Comparison of ENCODE assay signal across 16 cellular contexts in the genomic region with DNA sequence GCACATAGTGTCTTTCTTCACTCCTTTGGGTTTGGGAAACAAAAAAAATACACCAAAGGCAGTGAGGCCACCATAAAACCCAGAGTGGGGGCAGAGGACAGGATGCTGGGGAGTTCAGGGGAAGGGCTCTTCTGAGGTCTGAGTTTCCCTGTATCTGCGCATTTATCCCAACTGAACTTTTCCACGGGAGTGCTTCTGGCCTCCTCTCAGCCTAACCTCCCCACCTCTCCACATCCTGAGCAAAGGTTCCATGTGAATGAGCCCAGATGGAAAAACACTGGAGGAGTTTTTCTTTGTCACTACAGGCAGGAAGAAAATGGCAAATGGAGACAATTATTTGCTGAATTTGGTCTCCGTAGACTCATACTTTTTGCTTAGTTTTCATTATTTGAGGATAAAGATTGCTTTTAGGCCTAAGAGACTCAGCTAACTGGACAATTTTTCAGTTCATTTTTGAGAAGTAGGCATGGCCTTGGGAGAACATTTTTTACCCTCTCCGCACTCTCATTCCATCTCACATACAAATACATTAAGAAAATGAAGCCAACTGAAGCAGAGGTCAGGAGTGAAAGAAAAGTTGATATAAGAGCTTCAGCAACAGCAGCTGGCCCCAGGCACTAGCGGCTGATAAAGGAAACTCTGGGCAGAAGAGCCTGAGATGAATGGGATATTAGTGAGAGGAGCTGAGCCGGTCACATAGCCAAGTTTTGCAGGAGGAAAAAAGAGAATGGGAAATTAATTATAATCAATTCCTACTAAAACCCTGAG.
DNase-seq lines count a peak whose midpoint lies in the region; ATAC-seq and TF ChIP-seq lines count a peak whose summit lies in the region.
"Had no signal": no experiment of that assay in that cellular context is flagged by ENCODE, and none has a peak within 500 bp of the region (broad histone marks: within the 10 kb centered on the region; RNA-seq: fewer than 3 reads in every experiment).

No MANE protein-coding gene starts in this region.

- H3K27me3 ChIP-seq in aorta (ENCODE audit: control insufficient read depth in 1 of 2, insufficient read depth in 2 of 2, low read length in 1 of 2) (no peaks in the 10 kb centered on the region), brain microvascular endothelial cell (replicated peaks) (no peaks in the 10 kb centered on the region)
- H3K27me3 ChIP-seq: sigmoid colon had no signal

- peak overlapping the region; percentile 52 for H3K27ac Mint-ChIP-seq in osteocyte (ENCODE audit: unreplicated experiment)
- H3K27ac Mint-ChIP-seq in activated CD8-positive, alpha-beta T cell treated with anti-CD3 and anti-CD28 coated beads, Interleukin-2, amount 10 ng/mL, durations not matched to agents 7 days and 5 days, result no peak overlapping the region
- H3K27ac Mint-ChIP-seq: immature natural killer cell, WTC11 had no signal

- POLR2A ChIA-PET in activated CD8-positive, alpha-beta T cell treated with anti-CD3 and anti-CD28 coated beads, Interleukin-2, amount 10 ng/mL, durations not matched to agents 7 days and 5 days (lab: Charles Lee), result no interaction called here

- H3K36me3 ChIP-seq in aorta (ENCODE audit: control insufficient read depth in 1 of 2, insufficient read depth in 2 of 2, low read length in 1 of 2) (no peaks in the 10 kb centered on the region), brain microvascular endothelial cell (replicated peaks) (no peaks in the 10 kb centered on the region)
- H3K36me3 ChIP-seq: sigmoid colon, SJCRH30 had no signal

- no peak for TF ChIP-seq CTCF in osteocyte (IDR thresholded peaks at IDR 0.05)
- no peak for TF ChIP-seq CTCF in brain microvascular endothelial cell (IDR thresholded peaks at IDR 0.05; ENCODE audit: low read depth, low read length, missing control alignments)

- H3K4me1 ChIP-seq in aorta (ENCODE audit: control insufficient read depth in 1 of 2, insufficient read depth in 2 of 2, low read length in 2 of 2), result peaks cover 0 to 10% of the 10 kb centered on the region in 2 donors
- H3K4me1 ChIP-seq: SJCRH30 had no signal

- H3K4me3 ChIP-seq in aorta (ENCODE audit: low read length in 2 of 2) (no peak overlapping the region), brain microvascular endothelial cell (ENCODE audit: low read depth, low read length) (no peak overlapping the region)
- H3K4me3 ChIP-seq: sigmoid colon, SJCRH30 had no signal

- ATAC-seq in left ventricle myocardium superior (peak; percentile 57), aorta (ENCODE audit: low FRiP score) (peak; percentile 48)
- ATAC-seq in activated CD8-positive, alpha-beta T cell treated with anti-CD3 and anti-CD28 coated beads, Interleukin-2, amount 10 ng/mL, durations not matched to agents 7 days and 5 days, result no peak
- ATAC-seq: WTC11 had no signal

- H3K36me3 Mint-ChIP-seq in osteocyte (ENCODE audit: unreplicated experiment), result no peaks in the 10 kb centered on the region
- no peaks in the 10 kb centered on the region for H3K36me3 Mint-ChIP-seq in activated CD8-positive, alpha-beta T cell treated with anti-CD3 and anti-CD28 coated beads, Interleukin-2, amount 10 ng/mL, durations not matched to agents 7 days and 5 days (ENCODE audit: low read depth)
- H3K36me3 Mint-ChIP-seq: immature natural killer cell, WTC11 had no signal

- WGBS in aorta, 2 donors, result 72 to 83% methylated on average over 6 of the region's 6 CpGs

- H3K27ac ChIP-seq in aorta (ENCODE audit: low read depth in 1 of 2, low read length in 2 of 2) (no peak overlapping the region), brain microvascular endothelial cell (no peak overlapping the region)
- H3K27ac ChIP-seq: SJCRH30 had no signal

- in situ Hi-C loops in brain microvascular endothelial cell (cut with HindIII; ENCODE audit: low pct_ligation_motif_present, low sequenced_read_pairs), result no loop called here

- intact Hi-C loops in left ventricle myocardium superior (cut with micrococcal nuclease) (no loop called here), aorta (cut with DNase I) (no loop called here)

- DNase-seq in DMS79 treated with DMSO at 0.1 percent for 48 hours (lab: John Stamatoyannopoulos, UW), result peak; percentile 53
- no peak for DNase-seq in DMS79 (lab: John Stamatoyannopoulos, UW)
- DNase-seq in left ventricle myocardium superior, result peak; percentile 48
- DNase-seq in osteocyte (ENCODE audit: extremely low spot score, unreplicated experiment), result no peak
- no peak for DNase-seq in aorta
- no peak for DNase-seq in SIG-M5 (lab: John Stamatoyannopoulos, UW)
- DNase-seq in activated CD8-positive, alpha-beta T cell treated with anti-CD3 and anti-CD28 coated beads, Interleukin-2, amount 10 ng/mL, durations not matched to agents 7 days and 5 days, result no peak
- no peak for DNase-seq in brain microvascular endothelial cell
- DNase-seq: GDM1, immature natural killer cell, NCI-H1694, nucleus accumbens, sigmoid colon, SJCRH30, T-helper 2 cell had no signal

- no peak overlapping the region for H3K4me3 Mint-ChIP-seq in osteocyte (ENCODE audit: unreplicated experiment)
- H3K4me3 Mint-ChIP-seq in activated CD8-positive, alpha-beta T cell treated with anti-CD3 and anti-CD28 coated beads, Interleukin-2, amount 10 ng/mL, durations not matched to agents 7 days and 5 days, result no peak overlapping the region
- H3K4me3 Mint-ChIP-seq: immature natural killer cell, WTC11 had no signal

- H3K4me1 Mint-ChIP-seq in osteocyte (ENCODE audit: unreplicated experiment), result peaks cover 17% of the 10 kb centered on the region
- H3K4me1 Mint-ChIP-seq in activated CD8-positive, alpha-beta T cell treated with anti-CD3 and anti-CD28 coated beads, Interleukin-2, amount 10 ng/mL, durations not matched to agents 7 days and 5 days (ENCODE audit: low read depth), result no peaks in the 10 kb centered on the region
- H3K4me1 Mint-ChIP-seq: immature natural killer cell had no signal

- no peaks in the 10 kb centered on the region for H3K9me3 Mint-ChIP-seq in osteocyte (ENCODE audit: unreplicated experiment)
- no peaks in the 10 kb centered on the region for H3K9me3 Mint-ChIP-seq in activated CD8-positive, alpha-beta T cell treated with anti-CD3 and anti-CD28 coated beads, Interleukin-2, amount 10 ng/mL, durations not matched to agents 7 days and 5 days (ENCODE audit: insufficient read depth)
- H3K9me3 Mint-ChIP-seq: WTC11 had no signal

- peaks cover 2% of the 10 kb centered on the region for H3K27me3 Mint-ChIP-seq in osteocyte (ENCODE audit: unreplicated experiment)
- peaks cover 56% of the 10 kb centered on the region for H3K27me3 Mint-ChIP-seq in activated CD8-positive, alpha-beta T cell treated with anti-CD3 and anti-CD28 coated beads, Interleukin-2, amount 10 ng/mL, durations not matched to agents 7 days and 5 days (ENCODE audit: low read depth)

- CTCF ChIA-PET in activated CD8-positive, alpha-beta T cell treated with anti-CD3 and anti-CD28 coated beads, Interleukin-2, amount 10 ng/mL, durations not matched to agents 7 days and 5 days (lab: Charles Lee), result no interaction called here

- H3K9me3 ChIP-seq in aorta (ENCODE audit: control insufficient read depth, low read length), result no peaks in the 10 kb centered on the region
- H3K9me3 ChIP-seq: sigmoid colon, SJCRH30 had no signal

Comparison
In these comparisons a context has a peak if more than half of its experiments do, and no peak if none do; other contexts are left out.
1. DNase-seq: peak in DMS79 treated with DMSO at 0.1 percent for 48 hours (single experiment) and left ventricle myocardium superior (single experiment); none in DMS79 (single experiment), osteocyte (single experiment), aorta (0 of 2), SIG-M5 (single experiment), activated CD8-positive, alpha-beta T cell treated with anti-CD3 and anti-CD28 coated beads, Interleukin-2, amount 10 ng/mL, durations not matched to agents 7 days and 5 days (single experiment) and brain microvascular endothelial cell (single experiment).